1 cellular context compared by ENCODE assay signal in genomic region chr13:42985312-42986175, GRCh38.
TF ChIP-seq lines count a peak whose summit lies in the region.

No MANE protein-coding gene starts in this region.

TF ChIP-seq in GM12878, 131 proteins besides CTCF, POLR2A, EP300 and RAD21:
- TF ChIP-seq CEBPB (IDR thresholded peaks at IDR 0.05; ENCODE audit: borderline replicate concordance in 1 of 2, low read depth in 2 of 2, low read length in 2 of 2) (0 out of 4 replicates have a peak, but pooled peaks of 1 of the 2 experiments have one; percentile 15), RUNX3 (IDR thresholded peaks at IDR 0.05; ENCODE audit: low read length) (no peak), ZNF687 (IDR thresholded peaks at IDR 0.05) (peak; percentile 85), RELB (IDR thresholded peaks at IDR 0.05; ENCODE audit: low read depth) (no peak), CEBPZ (IDR thresholded peaks at IDR 0.05; ENCODE audit: low read depth, low read length) (no peak), MTA3 (IDR thresholded peaks at IDR 0.05; ENCODE audit: borderline replicate concordance, low read length) (no peak), RFX5 (IDR thresholded peaks at IDR 0.05; ENCODE audit: low read depth, low read length) (0 out of 2 replicates have a peak, but pooled peaks have one; percentile 40), ZNF592 (IDR thresholded peaks at IDR 0.05) (peak; percentile 74; the same call in 1 of the 2 replicates), HDAC6 (IDR thresholded peaks at IDR 0.05; ENCODE audit: unreplicated experiment) (no peak), SREBF1 (IDR thresholded peaks at IDR 0.05; ENCODE audit: low read length) (no peak), TCF3 (IDR thresholded peaks at IDR 0.05; ENCODE audit: borderline replicate concordance, insufficient read depth, low read depth, low read length) (no peak)
